In genomic region chr4:186685744-186686143, GRCh38 we compare ENCODE assay signal across 11 cellular contexts. TPM values are rescaled to one million over a fixed set of nuclear protein-coding genes. Genes with fewer than 3 reads are reported as not detected.
DNase-seq lines count a peak whose midpoint lies in the region; ATAC-seq and TF ChIP-seq lines count a peak whose summit lies in the region.
"Had no signal": no experiment of that assay in that cellular context is flagged by ENCODE, and none has a peak within 500 bp of the region (broad histone marks: within the 10 kb centered on the region; RNA-seq: fewer than 3 reads in every experiment).

No MANE protein-coding gene starts in this region.

- no peaks in the 10 kb centered on the region for H3K9me3 Mint-ChIP-seq in GM23338

- peak overlapping the region; percentile 36 for H3K9ac ChIP-seq in adipocyte (ENCODE audit: low read length)

- peaks cover 84% of the 10 kb centered on the region for H3K79me2 ChIP-seq in GM23338 (replicated peaks; ENCODE audit: insufficient read depth)

- H3K27me3 ChIP-seq in GM23338 (ENCODE audit: insufficient read depth) (peaks cover 11% of the 10 kb centered on the region), adipocyte (replicated peaks; ENCODE audit: control insufficient read depth, insufficient read depth, low read length) (no peaks in the 10 kb centered on the region), left ventricle myocardium inferior (ENCODE audit: low read depth) (no peaks in the 10 kb centered on the region)

- no peak overlapping the region; the same call in 1 of the 2 replicates for H3K4me3 ChIP-seq in GM23338
- H3K4me3 ChIP-seq in adipocyte (ENCODE audit: low read length) = no peak overlapping the region
- no peak overlapping the region for H3K4me3 ChIP-seq in left ventricle myocardium inferior

- H3K4me2 ChIP-seq in GM23338 = peak overlapping the region; percentile 58

- H3K4me3 Mint-ChIP-seq in GM23338 = no peak overlapping the region
- H3K4me3 Mint-ChIP-seq: naive thymus-derived CD8-positive, alpha-beta T cell; stimulated activated effector memory CD8-positive, alpha-beta T cell treated with anti-CD3 and anti-CD28 coated beads, Interleukin-12 subunit alpha, Interleukin-12 subunit beta, amount 100 ng/mL, for 72 hours had no signal

- DNase-seq in GM23338 (ENCODE audit: low spot score) (peak; percentile 42), adipocyte (ENCODE audit: low read depth) (peak; percentile 75), left ventricle myocardium inferior (no peak), retina (peak; percentile 51), NCI-H524 (lab: John Stamatoyannopoulos, UW) (no peak), NCI-H774 (lab: John Stamatoyannopoulos, UW) (no peak)
- DNase-seq in activated CD4-positive, CD25-positive, alpha-beta regulatory T cell treated with anti-CD3 and anti-CD28 coated beads, Interleukin-2, amount 50 U/mL, for 72 hours = no peak
- DNase-seq in activated CD4-positive, alpha-beta T cell treated with anti-CD3 and anti-CD28 coated beads for 48 hours = no peak
- DNase-seq: naive thymus-derived CD8-positive, alpha-beta T cell; NCI-H1694 treated with DMSO at 0.1 percent for 48 hours had no signal

- H3K4me1 ChIP-seq in GM23338 (ENCODE audit: insufficient read depth) = peaks cover 63% of the 10 kb centered on the region
- peaks cover 32% of the 10 kb centered on the region for H3K4me1 ChIP-seq in adipocyte (ENCODE audit: control insufficient read depth, insufficient read depth, low read length)
- peaks cover 72% of the 10 kb centered on the region for H3K4me1 ChIP-seq in left ventricle myocardium inferior

- peak overlapping the region; percentile 11; the same call in 1 of the 2 replicates for H3K27ac Mint-ChIP-seq in GM23338
- H3K27ac Mint-ChIP-seq: naive thymus-derived CD8-positive, alpha-beta T cell; stimulated activated effector memory CD8-positive, alpha-beta T cell treated with anti-CD3 and anti-CD28 coated beads, Interleukin-12 subunit alpha, Interleukin-12 subunit beta, amount 100 ng/mL, for 72 hours had no signal

- H3F3A ChIP-seq in GM23338 (replicated peaks; ENCODE audit: low read depth) = 0 out of 2 replicates have a peak, but pooled peaks cover 3% of the 10 kb centered on the region

- H3K4me1 Mint-ChIP-seq in GM23338 = peaks cover 80% of the 10 kb centered on the region
- H3K4me1 Mint-ChIP-seq: naive thymus-derived CD8-positive, alpha-beta T cell; stimulated activated effector memory CD8-positive, alpha-beta T cell treated with anti-CD3 and anti-CD28 coated beads, Interleukin-12 subunit alpha, Interleukin-12 subunit beta, amount 100 ng/mL, for 72 hours had no signal

- H3K9me2 ChIP-seq in GM23338 (ENCODE audit: insufficient read depth) = no peaks in the 10 kb centered on the region

- H3K27me3 Mint-ChIP-seq in GM23338 (ENCODE audit: insufficient read depth, low read depth, poor library complexity) = peaks cover 8% of the 10 kb centered on the region

- H3K36me3 ChIP-seq in GM23338 (ENCODE audit: insufficient read depth) = no peaks in the 10 kb centered on the region
- H3K36me3 ChIP-seq in adipocyte (ENCODE audit: control insufficient read depth, insufficient read depth, low read length, severe bottlenecking) = peaks cover 7% of the 10 kb centered on the region
- H3K36me3 ChIP-seq in left ventricle myocardium inferior = no peaks in the 10 kb centered on the region

- no peaks in the 10 kb centered on the region for H3K9me3 ChIP-seq in adipocyte (ENCODE audit: control insufficient read depth, low read length)
- H3K9me3 ChIP-seq in left ventricle myocardium inferior (replicated peaks) = no peaks in the 10 kb centered on the region

- ATAC-seq in GM23338 = peak; percentile 8; the same call in 2 of the 3 replicates
- ATAC-seq: naive thymus-derived CD8-positive, alpha-beta T cell; stimulated activated effector memory CD8-positive, alpha-beta T cell treated with anti-CD3 and anti-CD28 coated beads, Interleukin-12 subunit alpha, Interleukin-12 subunit beta, amount 100 ng/mL, for 72 hours had no signal

- H2AFZ ChIP-seq in GM23338 = no peak overlapping the region

- peaks cover 10% of the 10 kb centered on the region for H3K36me3 Mint-ChIP-seq in GM23338 (ENCODE audit: low read depth)
- H3K36me3 Mint-ChIP-seq: naive thymus-derived CD8-positive, alpha-beta T cell; stimulated activated effector memory CD8-positive, alpha-beta T cell treated with anti-CD3 and anti-CD28 coated beads, Interleukin-12 subunit alpha, Interleukin-12 subunit beta, amount 100 ng/mL, for 72 hours had no signal

- H4K20me1 ChIP-seq in GM23338 (replicated peaks; ENCODE audit: insufficient read depth) = no peaks in the 10 kb centered on the region

- intact Hi-C loops in left ventricle myocardium inferior (cut with micrococcal nuclease) = no loop called here

- H3K27ac ChIP-seq in GM23338 (ENCODE audit: low read depth) (no peak overlapping the region), left ventricle myocardium inferior (replicated peaks) (peak overlapping the region; percentile 61)

- TF ChIP-seq CTCF in GM23338 (conservative IDR thresholded peaks at IDR 0.05; ENCODE audit: low read depth in 2 of 2) = no peak
- TF ChIP-seq CTCF in left ventricle myocardium inferior (IDR thresholded peaks at IDR 0.05; ENCODE audit: borderline replicate concordance) = no peak

TF ChIP-seq in GM23338, 12 proteins besides CTCF, POLR2A, EP300 and RAD21 (continues in another document):
- TF ChIP-seq ZNF331 (CRISPR knock-in tag; IDR thresholded peaks at IDR 0.05; ENCODE audit: low read depth) = no peak
- TF ChIP-seq CREB1 (CRISPR knock-in tag; IDR thresholded peaks at IDR 0.05; ENCODE audit: low read depth) = no peak
- no peak for TF ChIP-seq ZNF462 (CRISPR knock-in tag; IDR thresholded peaks at IDR 0.05)

RNA-seq across cellular contexts. Expression of gene FAT1, which starts 37.9 kb away (rescaled TPM):
- total RNA-seq in GM23338 (2014; rRNA removed; shearing (Covaris generic)) = 124 and 137 TPM in 2 replicates
- polyA plus RNA-seq in GM23338 (2016; fragmentation: Nextera tagmentation; extraction: Ambion mirVana) = 31.3 and 37.6 TPM in 2 replicates
- 59.1 TPM for total RNA-seq in left ventricle myocardium inferior
- total RNA-seq: naive thymus-derived CD8-positive, alpha-beta T cell had no signal
- polyA plus RNA-seq: naive thymus-derived CD8-positive, alpha-beta T cell had no signal

Comparison
In these comparisons a context has a peak if more than half of its experiments do, and no peak if none do; other contexts are left out.
1. DNase-seq: peak in GM23338 (single experiment), adipocyte (single experiment) and retina (single experiment); none in left ventricle myocardium inferior (single experiment), NCI-H524 (0 of 2), activated CD4-positive, CD25-positive, alpha-beta regulatory T cell treated with anti-CD3 and anti-CD28 coated beads, Interleukin-2, amount 50 U/mL, for 72 hours (single experiment), activated CD4-positive, alpha-beta T cell treated with anti-CD3 and anti-CD28 coated beads for 48 hours (single experiment) and NCI-H774 (single experiment).